In genomic region chr21:35510294-35510693, GRCh38 we compare ENCODE assay signal across 18 cellular contexts.
"Had no signal": no experiment of that assay in that cellular context is flagged by ENCODE, and none has a peak within 500 bp of the region (broad histone marks: within the 10 kb centered on the region; RNA-seq: fewer than 3 reads in every experiment).

No MANE protein-coding gene starts in this region.

- H3K27me3 ChIP-seq: esophagus muscularis mucosa, gastroesophageal sphincter, testis, tibial nerve, upper lobe of right lung, vagina had no signal

- H3K9me3 Mint-ChIP-seq: dendritic cell treated with granulocyte-macrophage colony-stimulating factor and Interleukin-4, amounts not matched to agents 40 ng/mL and 50 ng/mL, for 4 days; naive thymus-derived CD8-positive, alpha-beta T cell; stimulated activated naive CD8-positive, alpha-beta T cell treated with anti-CD3 and anti-CD28 coated beads, Interleukin-15, amount 100 ng/mL, for 72 hours had no signal

- H3K27ac ChIP-seq: esophagus muscularis mucosa, gastroesophageal sphincter, testis, tibial nerve, upper lobe of right lung, vagina had no signal

- ATAC-seq: gastroesophageal sphincter; left colon; mucosa of descending colon; naive thymus-derived CD8-positive, alpha-beta T cell; sciatic nerve; stimulated activated naive B cell treated with anti-CD40 and anti-IgM and Interleukin-4, amounts not matched to agents 10 μg/mL and 1 μg/mL and 100 μg/mL, for 72 hours; stimulated activated naive CD8-positive, alpha-beta T cell treated with anti-CD3 and anti-CD28 coated beads, Interleukin-15, amount 100 ng/mL, for 72 hours; upper lobe of right lung had no signal

- H3K9me3 ChIP-seq: esophagus muscularis mucosa, gastroesophageal sphincter, mucosa of descending colon, spleen, testis, tibial nerve, upper lobe of right lung, vagina had no signal

- DNase-seq: glutamatergic neuron; left colon; mucosa of descending colon; naive thymus-derived CD8-positive, alpha-beta T cell; posterior cingulate gyrus; spleen; stimulated activated CD4-positive, alpha-beta T cell treated with anti-CD3 and anti-CD28 coated beads, Interleukin-2, amount 100 ng/mL, for 24 hours; stimulated activated CD4-positive, alpha-beta T cell treated with anti-CD3 and anti-CD28 coated beads, Interleukin-4, amount 100 ng/mL, for 4 hours; stimulated activated naive B cell treated with anti-CD40 and anti-IgM and Interleukin-4, amounts not matched to agents 10 μg/mL and 1 μg/mL and 100 μg/mL, for 72 hours; stimulated activated naive CD8-positive, alpha-beta T cell treated with anti-CD3 and anti-CD28 coated beads, Interleukin-15, amount 100 ng/mL, for 72 hours; testis; upper lobe of right lung had no signal

- H3K4me1 ChIP-seq: testis, upper lobe of right lung had no signal

- H3K36me3 ChIP-seq: esophagus muscularis mucosa, gastroesophageal sphincter, spleen, tibial nerve, upper lobe of right lung, vagina had no signal

- H3K4me3 Mint-ChIP-seq: dendritic cell treated with granulocyte-macrophage colony-stimulating factor and Interleukin-4, amounts not matched to agents 40 ng/mL and 50 ng/mL, for 4 days; naive thymus-derived CD8-positive, alpha-beta T cell; stimulated activated naive B cell treated with anti-CD40 and anti-IgM and Interleukin-4, amounts not matched to agents 10 μg/mL and 1 μg/mL and 100 μg/mL, for 72 hours; stimulated activated naive CD8-positive, alpha-beta T cell treated with anti-CD3 and anti-CD28 coated beads, Interleukin-15, amount 100 ng/mL, for 72 hours had no signal

- H3K27me3 Mint-ChIP-seq: dendritic cell treated with granulocyte-macrophage colony-stimulating factor and Interleukin-4, amounts not matched to agents 40 ng/mL and 50 ng/mL, for 4 days; stimulated activated naive CD8-positive, alpha-beta T cell treated with anti-CD3 and anti-CD28 coated beads, Interleukin-15, amount 100 ng/mL, for 72 hours had no signal

- H3K36me3 Mint-ChIP-seq: naive thymus-derived CD8-positive, alpha-beta T cell; stimulated activated naive B cell treated with anti-CD40 and anti-IgM and Interleukin-4, amounts not matched to agents 10 μg/mL and 1 μg/mL and 100 μg/mL, for 72 hours had no signal

- H3K27ac Mint-ChIP-seq: dendritic cell treated with granulocyte-macrophage colony-stimulating factor and Interleukin-4, amounts not matched to agents 40 ng/mL and 50 ng/mL, for 4 days; stimulated activated naive B cell treated with anti-CD40 and anti-IgM and Interleukin-4, amounts not matched to agents 10 μg/mL and 1 μg/mL and 100 μg/mL, for 72 hours; stimulated activated naive CD8-positive, alpha-beta T cell treated with anti-CD3 and anti-CD28 coated beads, Interleukin-15, amount 100 ng/mL, for 72 hours had no signal

- H3K4me3 ChIP-seq: esophagus muscularis mucosa, gastroesophageal sphincter, mucosa of descending colon, spleen, testis, tibial nerve, upper lobe of right lung, vagina had no signal
